Comparison of ENCODE assay signal across 8 cellular contexts in the genomic region with DNA sequence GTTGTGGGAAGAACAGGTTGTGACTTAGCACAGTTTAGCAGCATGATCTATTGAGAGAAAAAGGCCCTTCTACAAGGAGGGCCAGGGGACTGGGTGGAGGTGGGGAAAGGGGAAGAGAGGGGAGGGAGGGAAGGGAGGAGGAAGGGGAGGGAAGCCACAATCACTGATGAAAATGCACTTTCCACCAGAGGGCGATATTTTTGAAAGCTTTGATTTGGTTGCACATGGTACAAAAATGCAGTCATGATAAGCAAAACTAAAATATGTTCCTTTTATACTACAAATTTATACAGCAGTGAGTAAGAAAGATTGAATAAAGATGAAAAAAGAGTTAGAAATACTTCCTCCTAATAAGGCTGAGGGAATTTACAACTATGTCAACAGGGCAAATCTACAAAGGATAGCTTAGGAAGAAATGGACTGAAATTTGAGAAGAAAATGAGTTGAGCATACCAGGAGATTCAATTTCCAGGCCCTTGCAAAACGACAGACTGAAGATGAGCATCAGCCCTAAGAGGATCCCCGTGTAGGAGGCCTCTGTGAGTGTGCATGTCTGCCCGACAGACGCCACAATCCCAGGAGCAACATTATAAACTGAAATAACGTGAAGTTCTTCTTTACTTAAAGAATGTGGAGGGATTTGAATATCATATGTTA. TPM values are rescaled to one million over a fixed set of nuclear protein-coding genes. Genes with fewer than 3 reads are reported as not detected.
DNase-seq lines count a peak whose midpoint lies in the region; FAIRE-seq and TF ChIP-seq lines count a peak whose summit lies in the region.

No MANE protein-coding gene starts in this region.

- H3K27ac ChIP-seq in uterus: no peak overlapping the region

- no peaks in the 10 kb centered on the region for H3K4me1 ChIP-seq in uterus

- peak in 3 of 4 experiments; percentile 26 to 50 (median 26) for TF ChIP-seq CTCF in uterus (IDR thresholded peaks at IDR 0.05)

- DNase-seq in SIG-M5 treated with dmso at 0.1 percent for 504 hours (lab: John Stamatoyannopoulos, UW; ENCODE audit: unreplicated experiment) (peak; percentile 63), SIG-M5 (lab: John Stamatoyannopoulos, UW) (no peak), H54 (ENCODE audit: insufficient read length, low spot score) (no peak), NCI-H2171 treated with DMSO at 0.1 percent for 48 hours (lab: John Stamatoyannopoulos, UW) (peak; percentile 74), astrocyte of the hippocampus (ENCODE audit: low read depth, low spot score) (peak; percentile 75), left kidney (ENCODE audit: low read depth, low spot score) (peak; percentile 83), uterus (no peak), HPDE6-E6E7 (ENCODE audit: extremely low spot score) (no peak)

- H3K9me3 ChIP-seq in uterus: no peaks in the 10 kb centered on the region

- intact Hi-C loops in uterus (cut with DNase I; ENCODE audit: low total_unique reads): no loop called here

- FAIRE-seq in H54 (lab: Jason Lieb, UNC): peak; percentile 94

- no peak overlapping the region for H3K4me3 ChIP-seq in uterus

- H3K36me3 ChIP-seq in uterus: no peaks in the 10 kb centered on the region

- H3K27me3 ChIP-seq in uterus: no peaks in the 10 kb centered on the region

- TF ChIP-seq POLR2A in H54 (IDR thresholded peaks at IDR 0.05; ENCODE audit: low read depth, low read length) (no peak), uterus (IDR thresholded peaks at IDR 0.05) (no peak)

RNA-seq across cellular contexts. Expression of a gene that starts 17.2 kb away (rescaled TPM):
- 100 to 1,000 TPM in 1 of 4 donors, 10 to 100 TPM in 2, 1 to 10 TPM in 1; 6.9 to 113 (median 55.5) TPM for total RNA-seq in uterus

RNA-seq across cellular contexts. Expression of a gene that starts 18.1 kb away (rescaled TPM):
- total RNA-seq in uterus: 100 to 1,000 TPM in 2 of 4 donors, 10 to 100 TPM in 2; 58.8 to 139 (median 88.6) TPM

RNA-seq across cellular contexts. Expression of a gene that starts 41.3 kb away (rescaled TPM):
- total RNA-seq in uterus: 10 to 100 TPM in 2 of 4 donors, 1 to 10 TPM in 2; 3.3 to 82.6 (median 19.0) TPM

Comparison
In these comparisons a context has a peak if more than half of its experiments do, and no peak if none do; other contexts are left out.
1. DNase-seq: peak in SIG-M5 treated with dmso at 0.1 percent for 504 hours (single experiment), NCI-H2171 treated with DMSO at 0.1 percent for 48 hours (single experiment), astrocyte of the hippocampus (single experiment) and left kidney (single experiment); none in SIG-M5 (single experiment), H54 (single experiment), uterus (0 of 2) and HPDE6-E6E7 (single experiment).